ENCODE assay signal across 21 cellular contexts in the genomic region with DNA sequence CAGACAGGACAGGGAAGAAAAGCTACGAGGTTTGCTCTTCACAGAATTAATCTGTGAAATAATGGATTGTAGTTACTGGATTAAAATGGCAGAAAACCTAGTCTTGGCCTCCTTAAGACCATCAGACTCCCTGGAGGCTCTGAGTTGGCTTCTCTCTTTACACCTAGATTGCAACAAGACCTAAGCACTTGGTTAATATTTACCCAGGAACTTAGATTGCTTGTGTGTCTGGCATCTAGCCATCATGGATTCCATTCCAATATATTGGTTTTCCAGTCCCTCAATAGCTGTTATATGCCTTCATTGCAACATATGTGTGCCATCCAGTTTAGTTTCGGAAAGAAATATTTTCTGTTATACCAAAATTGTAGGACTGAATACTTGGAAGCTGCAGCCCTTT. TPM values are rescaled to one million over a fixed set of nuclear protein-coding genes. Genes with fewer than 3 reads are reported as not detected.
DNase-seq lines count a peak whose midpoint lies in the region; ATAC-seq and TF ChIP-seq lines count a peak whose summit lies in the region.
"Had no signal": no experiment of that assay in that cellular context is flagged by ENCODE, and none has a peak within 500 bp of the region (broad histone marks: within the 10 kb centered on the region; RNA-seq: fewer than 3 reads in every experiment).

No MANE protein-coding gene starts in this region.

- no peak overlapping the region for H4K5ac ChIP-seq in mesendoderm (ENCODE audit: low read length)

- POLR2A ChIA-PET in MCF 10A (lab: Yijun Ruan, JAX), result interaction anchor here (0.6 to 1.4 kb wide), 2 partner anchors 232 to 264 kb away, joined by 3 to 4 read pairs; no protein-coding TSS in a partner anchor

- no peak overlapping the region for H3K23ac ChIP-seq in mesendoderm (ENCODE audit: low read length)

- H3K36me3 Mint-ChIP-seq in MCF 10A (ENCODE audit: insufficient read depth, unreplicated experiment), result peaks cover 17% of the 10 kb centered on the region
- H3K36me3 Mint-ChIP-seq in activated T-cell treated with anti-CD3 and anti-CD28 coated beads, Interleukin-2, amount 50 U/mL, for 4 hours (ENCODE audit: insufficient read depth), result peaks cover 2% of the 10 kb centered on the region

- intact Hi-C loops in MCF 10A (cut with micrococcal nuclease), result loop anchor here (5.0 kb wide), 1 partner anchor 45 kb away; no protein-coding TSS in a partner anchor
- intact Hi-C loops in mammary epithelial cell (cut with micrococcal nuclease), result loop anchor here (10.0 kb wide), 1 partner anchor 92 kb away; no protein-coding TSS in a partner anchor
- intact Hi-C loops in testis (cut with DNase I; ENCODE audit: low total_unique reads), result no loop called here

- no peaks in the 10 kb centered on the region for H3K9me3 ChIP-seq in mammary epithelial cell (replicated peaks; ENCODE audit: insufficient read depth, low read length)
- no peaks in the 10 kb centered on the region for H3K9me3 ChIP-seq in iPS-18a (ENCODE audit: control insufficient read depth, low read depth, low read length)
- no peaks in the 10 kb centered on the region for H3K9me3 ChIP-seq in testis
- H3K9me3 ChIP-seq: esophagus muscularis mucosa, tibial nerve had no signal

- peaks cover 21% of the 10 kb centered on the region for H3K79me2 ChIP-seq in mammary epithelial cell (ENCODE audit: insufficient read depth, low read length)
- H3K79me2 ChIP-seq in mesendoderm (ENCODE audit: control insufficient read depth, insufficient read depth, low read length), result peaks cover 11% of the 10 kb centered on the region

- no peak overlapping the region for H3K18ac ChIP-seq in mesendoderm (ENCODE audit: low read length)

- peaks cover 10% of the 10 kb centered on the region for H3K4me1 ChIP-seq in mammary epithelial cell (ENCODE audit: insufficient read depth, low read length)
- H3K4me1 ChIP-seq in iPS-18a (ENCODE audit: control insufficient read depth, low read depth, low read length), result peaks cover 22% of the 10 kb centered on the region
- peaks cover 26% of the 10 kb centered on the region for H3K4me1 ChIP-seq in testis
- no peaks in the 10 kb centered on the region for H3K4me1 ChIP-seq in mesendoderm (ENCODE audit: control insufficient read depth, low read depth, low read length)

- H3K4me3 ChIP-seq in mammary epithelial cell (replicated peaks in 1 of 3; ENCODE audit: insufficient read depth in 1 of 3, low read depth in 2 of 3, low read length in 3 of 3), result no peak overlapping the region
- peak overlapping the region; percentile 78 for H3K4me3 ChIP-seq in iPS-18a (ENCODE audit: low read length)
- H3K4me3 ChIP-seq in testis, result no peak overlapping the region
- H3K4me3 ChIP-seq in mesendoderm (ENCODE audit: low read length), result no peak overlapping the region
- H3K4me3 ChIP-seq: esophagus muscularis mucosa, tibial nerve had no signal

- no peak for DNase-seq in MCF 10A (ENCODE audit: unreplicated experiment)
- no peak for DNase-seq in mammary epithelial cell
- peak; percentile 13 for DNase-seq in SW480 (ENCODE audit: low spot score)
- DNase-seq in testis, result no peak
- no peak for DNase-seq in activated T-cell treated with anti-CD3 and anti-CD28 coated beads, Interleukin-2, amount 50 U/mL, for 4 hours
- no peak for DNase-seq in mesendoderm
- DNase-seq: activated CD4-positive, alpha-beta T cell treated with anti-CD3 and anti-CD28 coated beads for 1 hour; activated effector memory CD4-positive, alpha-beta T cell treated with Interleukin-2 at 50 U/mL for 16 hours; CD4-positive, alpha-beta memory T cell; central memory CD4-positive, alpha-beta T cell; left ventricle myocardium superior; NCI-H1436; NCI-H748 treated with DMSO at 0.1 percent for 48 hours; PC-3; T-helper 9 cell had no signal

- no peak overlapping the region for H2BK120ac ChIP-seq in mesendoderm (ENCODE audit: low read depth, low read length)

- no peak overlapping the region for H2BK15ac ChIP-seq in mesendoderm (replicated peaks; ENCODE audit: low read depth)

- CTCF ChIA-PET in MCF 10A (lab: Yijun Ruan, JAX), result interaction anchor here (0.8 to 1.3 kb wide), 2 partner anchors 242 to 364 kb away, joined by 3 read pairs; no protein-coding TSS in a partner anchor
- CTCF ChIA-PET in mammary epithelial cell (lab: Charles Lee; ENCODE audit: low non-redundant PET), result no interaction called here

- no peak overlapping the region for H2AK5ac ChIP-seq in mesendoderm (ENCODE audit: low read length)

- H3K9ac ChIP-seq in mammary epithelial cell (ENCODE audit: insufficient read depth, low read length) (no peak overlapping the region), iPS-18a (ENCODE audit: low read length) (peak overlapping the region; percentile 97), mesendoderm (ENCODE audit: low read length) (no peak overlapping the region)

- TF ChIP-seq POLR2A in testis (IDR thresholded peaks at IDR 0.05), result no peak

- H3K27ac Mint-ChIP-seq in MCF 10A (ENCODE audit: low read depth, unreplicated experiment), result peak overlapping the region; percentile 99

- TF ChIP-seq CTCF in MCF 10A (IDR thresholded peaks at IDR 0.05; ENCODE audit: unreplicated experiment) (no peak), mammary epithelial cell (conservative IDR thresholded peaks at IDR 0.05 in 1 of 2, IDR thresholded peaks at IDR 0.05 in 1 of 2; ENCODE audit: extremely low read depth in 1 of 2, insufficient read depth in 1 of 2, low read depth in 1 of 2, low read length in 2 of 2) (no peak), testis (IDR thresholded peaks at IDR 0.05) (no peak)

- H3K27ac ChIP-seq in mammary epithelial cell (ENCODE audit: insufficient read depth, low read depth, low read length), result no peak overlapping the region
- H3K27ac ChIP-seq in iPS-18a (ENCODE audit: low read length), result no peak overlapping the region
- H3K27ac ChIP-seq in testis, result peak overlapping the region; percentile 18 to 34
- no peak overlapping the region for H3K27ac ChIP-seq in mesendoderm (ENCODE audit: low read depth, low read length)

- H3K56ac ChIP-seq in mesendoderm (ENCODE audit: low read length), result no peak overlapping the region

- H2BK5ac ChIP-seq in mesendoderm (ENCODE audit: low read length), result no peak overlapping the region

- peaks cover 6% of the 10 kb centered on the region for H3K4me1 Mint-ChIP-seq in MCF 10A (ENCODE audit: insufficient read depth, unreplicated experiment)
- H3K4me1 Mint-ChIP-seq in activated T-cell treated with anti-CD3 and anti-CD28 coated beads, Interleukin-2, amount 50 U/mL, for 4 hours (ENCODE audit: low read depth), result peaks cover 23% of the 10 kb centered on the region

- ATAC-seq in activated T-cell treated with anti-CD3 and anti-CD28 coated beads, Interleukin-2, amount 50 U/mL, for 4 hours, result no peak
- ATAC-seq in GM21447 (IDR thresholded peaks at IDR 0.05; ENCODE audit: unreplicated experiment), result no peak
- ATAC-seq: left ventricle myocardium superior; PC-3; sciatic nerve; stimulated activated memory B cell treated with anti-CD40 and anti-IgM and Interleukin-4, amounts not matched to agents 10 μg/mL and 1 μg/mL and 100 μg/mL, for 72 hours had no signal

- BruUV-seq in MCF 10A (replicated peaks; lab: Mats Ljungman, UMichigan) (no TSS peak), mammary epithelial cell (replicated peaks; lab: Mats Ljungman, UMichigan) (no TSS peak)

- no peak overlapping the region for H4K8ac ChIP-seq in mesendoderm (ENCODE audit: low read depth, low read length)

- no peak overlapping the region for H3K4me2 ChIP-seq in mammary epithelial cell (ENCODE audit: insufficient read depth, low read depth, low read length)
- no peak overlapping the region for H3K4me2 ChIP-seq in mesendoderm (ENCODE audit: low read length)

- H3K36me3 ChIP-seq in mammary epithelial cell (ENCODE audit: insufficient read depth, low read length) (no peaks in the 10 kb centered on the region), iPS-18a (ENCODE audit: control insufficient read depth, low read depth, low read length) (no peaks in the 10 kb centered on the region), testis (ENCODE audit: low read depth, missing control alignments) (no peaks in the 10 kb centered on the region), mesendoderm (ENCODE audit: control insufficient read depth, insufficient read depth, low read length) (no peaks in the 10 kb centered on the region)
- H3K36me3 ChIP-seq: esophagus muscularis mucosa, tibial nerve had no signal

- H2AFZ ChIP-seq in mammary epithelial cell (ENCODE audit: low read depth, low read length), result no peak overlapping the region

- dilution Hi-C loops in mammary epithelial cell (cut with HindIII; ENCODE audit: low sequenced_read_pairs), result no loop called here

- WGBS in mammary epithelial cell (ENCODE audit: low coverage, missing lambda C conversion rate), result 100% methylated on average over 2 of the region's 2 CpGs
- WGBS in testis, 2 donors, result 77 to 81% methylated on average over 2 of the region's 2 CpGs
- WGBS in mesendoderm (ENCODE audit: extremely low coverage, insufficient coverage, low lambda C conversion rate), result no CpG with 5 or more reads among the region's 2 CpGs

- H3K79me1 ChIP-seq in mesendoderm (ENCODE audit: low read length), result no peaks in the 10 kb centered on the region

- H3K27me3 ChIP-seq in mammary epithelial cell (ENCODE audit: insufficient read depth, low read length) (no peaks in the 10 kb centered on the region), iPS-18a (ENCODE audit: control insufficient read depth, insufficient read depth, low read length) (no peaks in the 10 kb centered on the region), testis (no peaks in the 10 kb centered on the region), mesendoderm (ENCODE audit: insufficient read depth, low read length, poor library complexity) (no peaks in the 10 kb centered on the region)
- H3K27me3 ChIP-seq: esophagus muscularis mucosa, tibial nerve had no signal

- no peaks in the 10 kb centered on the region for H3K9me3 Mint-ChIP-seq in MCF 10A (ENCODE audit: unreplicated experiment)
- no peaks in the 10 kb centered on the region for H3K9me3 Mint-ChIP-seq in activated T-cell treated with anti-CD3 and anti-CD28 coated beads, Interleukin-2, amount 50 U/mL, for 4 hours
- H3K9me3 Mint-ChIP-seq: stimulated activated memory B cell treated with anti-CD40 and anti-IgM and Interleukin-4, amounts not matched to agents 10 μg/mL and 1 μg/mL and 100 μg/mL, for 72 hours had no signal

- H4K20me1 ChIP-seq in mammary epithelial cell (ENCODE audit: insufficient read depth, low read length), result no peaks in the 10 kb centered on the region

- in situ Hi-C loops in mammary epithelial cell (cut with MboI; ENCODE audit: low sequenced_read_pairs in 2 of 2), result no loop called here

- no peaks in the 10 kb centered on the region for H3K27me3 Mint-ChIP-seq in MCF 10A (ENCODE audit: insufficient read depth, unreplicated experiment)
- no peaks in the 10 kb centered on the region for H3K27me3 Mint-ChIP-seq in activated T-cell treated with anti-CD3 and anti-CD28 coated beads, Interleukin-2, amount 50 U/mL, for 4 hours (ENCODE audit: low read depth)
- H3K27me3 Mint-ChIP-seq: CD4-positive, alpha-beta memory T cell; stimulated activated memory B cell treated with anti-CD40 and anti-IgM and Interleukin-4, amounts not matched to agents 10 μg/mL and 1 μg/mL and 100 μg/mL, for 72 hours had no signal

- no peak overlapping the region for H3K4me3 Mint-ChIP-seq in MCF 10A (ENCODE audit: unreplicated experiment)
- no peak overlapping the region for H3K4me3 Mint-ChIP-seq in activated T-cell treated with anti-CD3 and anti-CD28 coated beads, Interleukin-2, amount 50 U/mL, for 4 hours

- H3K4ac ChIP-seq in mesendoderm (ENCODE audit: low read depth, low read length), result no peak overlapping the region

RNA-seq across cellular contexts. Expression of a gene that starts 1.9 kb away (rescaled TPM):
- 35.0 and 49.4 TPM in 2 replicates for total RNA-seq in MCF 10A (2022)
- total RNA-seq in mammary epithelial cell, result 10 to 100 TPM; 26.3 to 30.9 TPM
- 16.2 TPM for polyA plus RNA-seq in mammary epithelial cell
- polyA minus RNA-seq in mammary epithelial cell, result 40.6 TPM
- 10 to 100 TPM; 52.9 to 66.0 TPM for total RNA-seq in testis
- polyA plus RNA-seq in testis (ENCODE audit: insufficient read depth, low read depth, low replicate concordance), result 50.2 TPM
- 10 to 100 TPM; 42.8 to 44.4 (median 43.4) TPM for total RNA-seq in activated T-cell treated with anti-CD3 and anti-CD28 coated beads, Interleukin-2, amount 50 U/mL, for 4 hours
- 30.2 TPM for polyA plus RNA-seq in mesendoderm (2013, experiment 1 of 2)
- polyA plus RNA-seq in mesendoderm (2013, experiment 2 of 2), result 30.9 TPM

Comparison
In these comparisons a context has a peak if more than half of its experiments do, and no peak if none do; other contexts are left out.
1. H3K27ac ChIP-seq: peak in testis (2 of 2); none in mammary epithelial cell (single experiment), iPS-18a (single experiment) and mesendoderm (single experiment).